Comparison of ENCODE assay signal across 8 cellular contexts in the genomic region with DNA sequence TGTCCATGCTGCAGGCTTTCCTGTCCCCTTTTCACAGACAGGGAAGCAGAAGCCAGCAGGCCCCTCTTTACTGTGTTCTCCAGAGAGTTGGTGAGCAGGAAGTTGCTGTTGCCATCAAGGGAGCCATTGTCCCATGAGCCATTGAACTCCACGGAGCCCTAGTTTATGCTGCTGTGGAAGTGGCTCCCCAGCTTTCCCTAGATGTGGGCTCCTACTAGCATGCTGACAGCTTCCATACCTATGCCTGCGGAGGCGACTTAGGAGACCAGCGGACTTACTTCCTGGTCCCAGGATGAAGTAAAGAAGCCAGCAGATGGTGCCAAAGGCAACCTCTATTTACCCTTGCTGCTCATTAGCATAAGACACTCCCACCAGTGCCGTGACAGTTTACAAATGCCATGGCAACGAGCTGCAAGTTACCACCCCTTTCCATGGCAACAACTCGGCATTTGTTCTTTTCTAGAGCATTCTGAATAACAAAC. TPM values are rescaled to one million over a fixed set of nuclear protein-coding genes. Genes with fewer than 3 reads are reported as not detected.
A peak's percentile ranks its signal among the peaks of the same experiment; 100 is the strongest.
DNase-seq lines count a peak whose midpoint lies in the region; ATAC-seq, FAIRE-seq and TF ChIP-seq lines count a peak whose summit lies in the region.

No MANE protein-coding gene starts in this region.

- H3K4me3 ChIP-seq in endothelial cell of umbilical vein (replicated peaks in 1 of 3; ENCODE audit: insufficient read depth in 1 of 3, low read depth in 1 of 3, low read length in 3 of 3): no peak overlapping the region

- H2AFZ ChIP-seq in endothelial cell of umbilical vein (ENCODE audit: low read depth, low read length): no peak overlapping the region

- H3K9me3 ChIP-seq in endothelial cell of umbilical vein (replicated peaks; ENCODE audit: control insufficient read depth, insufficient read depth, low read length): peaks cover 3% of the 10 kb centered on the region

- DNase-seq in activated naive CD4-positive, alpha-beta T cell treated with anti-CD3 and anti-CD28 coated beads, Interleukin-2, amount 10 ng/mL, durations not matched to agents 7 days and 5 days: peak; percentile 49
- no peak for DNase-seq in activated naive CD4-positive, alpha-beta T cell (lab: John Stamatoyannopoulos, UW)
- DNase-seq in NCI-H524 treated with DMSO at 0.1 percent for 48 hours (lab: John Stamatoyannopoulos, UW) (peak; percentile 17), endothelial cell of umbilical vein (ENCODE audit: low read depth, low spot score) (peak; percentile 37), progenitor cell of endocrine pancreas (ENCODE audit: low spot score, unreplicated experiment) (peak; percentile 35), NCI-H1105 (lab: John Stamatoyannopoulos, UW) (no peak), Kasumi-1 (lab: John Stamatoyannopoulos, UW) (no peak)

- no peaks in the 10 kb centered on the region for H4K20me1 ChIP-seq in endothelial cell of umbilical vein (replicated peaks; ENCODE audit: control insufficient read depth, extremely low read depth, insufficient read depth, low read length)

- TF ChIP-seq CTCF in endothelial cell of umbilical vein (IDR thresholded peaks at IDR 0.05; ENCODE audit: extremely low read depth in 1 of 2, insufficient read depth in 1 of 2, low read depth in 1 of 2, low read length in 2 of 2): no peak
- TF ChIP-seq CTCF in progenitor cell of endocrine pancreas (IDR thresholded peaks at IDR 0.05; ENCODE audit: unreplicated experiment): peak; percentile 42

- no peaks in the 10 kb centered on the region for H3K36me3 ChIP-seq in endothelial cell of umbilical vein (ENCODE audit: control insufficient read depth in 2 of 2, extremely low read depth in 1 of 2, insufficient read depth in 2 of 2, low read length in 2 of 2)

- peaks cover 21% of the 10 kb centered on the region for H3K27me3 Mint-ChIP-seq in activated naive CD4-positive, alpha-beta T cell treated with anti-CD3 and anti-CD28 coated beads, Interleukin-2, amount 10 ng/mL, durations not matched to agents 7 days and 5 days
- peaks cover 11% of the 10 kb centered on the region for H3K27me3 Mint-ChIP-seq in progenitor cell of endocrine pancreas

- no peak for ATAC-seq in HG03159 (IDR thresholded peaks at IDR 0.05; ENCODE audit: unreplicated experiment)

- H3K4me3 Mint-ChIP-seq in activated naive CD4-positive, alpha-beta T cell treated with anti-CD3 and anti-CD28 coated beads, Interleukin-2, amount 10 ng/mL, durations not matched to agents 7 days and 5 days: no peak overlapping the region
- no peak overlapping the region for H3K4me3 Mint-ChIP-seq in progenitor cell of endocrine pancreas (ENCODE audit: low read depth)

- H3K4me1 ChIP-seq in endothelial cell of umbilical vein (ENCODE audit: control insufficient read depth, extremely low read depth, insufficient read depth, low read length): peaks cover 5% of the 10 kb centered on the region

- POLR2A ChIA-PET in endothelial cell of umbilical vein (lab: Charles Lee): no interaction called here

- peaks cover 30% of the 10 kb centered on the region for H3K9me3 Mint-ChIP-seq in activated naive CD4-positive, alpha-beta T cell treated with anti-CD3 and anti-CD28 coated beads, Interleukin-2, amount 10 ng/mL, durations not matched to agents 7 days and 5 days
- H3K9me3 Mint-ChIP-seq in progenitor cell of endocrine pancreas (ENCODE audit: low read depth): peaks cover 14% of the 10 kb centered on the region

- intact Hi-C loops in endothelial cell of umbilical vein (cut with micrococcal nuclease): no loop called here

- no peak overlapping the region for H3K4me2 ChIP-seq in endothelial cell of umbilical vein (ENCODE audit: insufficient read depth, low read length)

- no peaks in the 10 kb centered on the region for H3K9me1 ChIP-seq in endothelial cell of umbilical vein (replicated peaks; ENCODE audit: control insufficient read depth, extremely low read depth, insufficient read depth, low read length)

- H3K36me3 Mint-ChIP-seq in activated naive CD4-positive, alpha-beta T cell treated with anti-CD3 and anti-CD28 coated beads, Interleukin-2, amount 10 ng/mL, durations not matched to agents 7 days and 5 days: peaks cover 3% of the 10 kb centered on the region
- H3K36me3 Mint-ChIP-seq in progenitor cell of endocrine pancreas (ENCODE audit: insufficient read depth): no peaks in the 10 kb centered on the region

- dilution Hi-C loops in endothelial cell of umbilical vein (cut with MboI; ENCODE audit: extremely low pct_ligation_motif_present, low sequenced_read_pairs): no loop called here

- TF ChIP-seq POLR2A in endothelial cell of umbilical vein (IDR thresholded peaks at IDR 0.05; ENCODE audit: low read depth, low read length): no peak

- H3K79me2 ChIP-seq in endothelial cell of umbilical vein (ENCODE audit: control insufficient read depth, insufficient read depth, low read length): no peaks in the 10 kb centered on the region

- no peak for FAIRE-seq in endothelial cell of umbilical vein (lab: Jason Lieb, UNC)

- H3K9ac ChIP-seq in endothelial cell of umbilical vein (replicated peaks; ENCODE audit: extremely low read depth, insufficient read depth, low read length): no peak overlapping the region

- peaks cover 33% of the 10 kb centered on the region for H3K4me1 Mint-ChIP-seq in activated naive CD4-positive, alpha-beta T cell treated with anti-CD3 and anti-CD28 coated beads, Interleukin-2, amount 10 ng/mL, durations not matched to agents 7 days and 5 days
- H3K4me1 Mint-ChIP-seq in progenitor cell of endocrine pancreas (ENCODE audit: low read depth): peaks cover 1% of the 10 kb centered on the region

- CTCF ChIA-PET in activated naive CD4-positive, alpha-beta T cell treated with anti-CD3 and anti-CD28 coated beads, Interleukin-2, amount 10 ng/mL, durations not matched to agents 7 days and 5 days (lab: Charles Lee): interaction anchor here (0.9 to 2.9 kb wide), 3 partner anchors 13 to 353 kb away, joined by 3 to 9 read pairs (median 4); no protein-coding TSS in a partner anchor
- CTCF ChIA-PET in endothelial cell of umbilical vein (lab: Charles Lee): interaction anchor here (1.0 kb wide), 1 partner anchor 9 kb away, joined by 4 read pairs; no protein-coding TSS in a partner anchor

- no peak overlapping the region for H3K27ac Mint-ChIP-seq in activated naive CD4-positive, alpha-beta T cell treated with anti-CD3 and anti-CD28 coated beads, Interleukin-2, amount 10 ng/mL, durations not matched to agents 7 days and 5 days
- no peak overlapping the region for H3K27ac Mint-ChIP-seq in progenitor cell of endocrine pancreas

- no TSS peak for BruUV-seq in endothelial cell of umbilical vein (replicated peaks; lab: Mats Ljungman, UMichigan)

- no peaks in the 10 kb centered on the region for H3K27me3 ChIP-seq in endothelial cell of umbilical vein (ENCODE audit: control insufficient read depth in 2 of 2, insufficient read depth in 2 of 2, low read length in 2 of 2)

- H3K27ac ChIP-seq in endothelial cell of umbilical vein (ENCODE audit: insufficient read depth, low read depth, low read length): no peak overlapping the region

TF ChIP-seq in endothelial cell of umbilical vein, 7 proteins besides CTCF, POLR2A, EP300 and RAD21:
- no peak for TF ChIP-seq EZH2 (IDR thresholded peaks at IDR 0.05; ENCODE audit: borderline replicate concordance, low read depth, low read length, severe bottlenecking)
- TF ChIP-seq MAX (IDR thresholded peaks at IDR 0.05; ENCODE audit: insufficient read depth, insufficient read length): no peak
- no peak for TF ChIP-seq POLR2AphosphoS5 (IDR thresholded peaks at IDR 0.05; ENCODE audit: insufficient read depth, low read depth, low read length)
- no peak for TF ChIP-seq MYC (IDR thresholded peaks at IDR 0.05; ENCODE audit: low read depth, low read length)
- no peak for TF ChIP-seq JUN (IDR thresholded peaks at IDR 0.05; ENCODE audit: borderline replicate concordance, insufficient read depth, insufficient read length, low read depth)
- TF ChIP-seq GATA2 (IDR thresholded peaks at IDR 0.05; ENCODE audit: insufficient read depth, insufficient read length, low read depth, low read length): no peak
TF ChIP-seq in endothelial cell of umbilical vein: peak in this region for 0.

RNA-seq across cellular contexts. Expression of gene FKBP1A, which starts 30.8 kb away (rescaled TPM):
- total RNA-seq in endothelial cell of umbilical vein (968 and 982 TPM in 2 replicates), progenitor cell of endocrine pancreas (149 and 160 TPM in 2 replicates)
- 1,861 and 1,972 TPM in 2 replicates for polyA plus RNA-seq in endothelial cell of umbilical vein
- 1,632 and 1,874 TPM in 2 replicates for polyA plus RNA-seq in endothelial cell of umbilical vein (2011; cell fraction: cytosol; rRNA removed)
- polyA plus RNA-seq in endothelial cell of umbilical vein (2011; cell fraction: nucleus; rRNA removed): 571 and 678 TPM in 2 replicates
- polyA plus RNA-seq in endothelial cell of umbilical vein (2012): 1,466 and 1,504 TPM in 2 replicates
- 1,622 and 1,688 TPM in 2 replicates for polyA minus RNA-seq in endothelial cell of umbilical vein
- polyA minus RNA-seq in endothelial cell of umbilical vein (2011; cell fraction: cytosol; rRNA and poly(A)+ RNA removed): 59.7 TPM
- 209 and 300 TPM in 2 replicates for polyA minus RNA-seq in endothelial cell of umbilical vein (2011; cell fraction: nucleus; rRNA and poly(A)+ RNA removed)

RNA-seq across cellular contexts. Expression of gene NSFL1C, which starts 43.0 kb away (rescaled TPM):
- total RNA-seq in endothelial cell of umbilical vein: 95.7 and 107 TPM in 2 replicates
- 26.0 and 27.3 TPM in 2 replicates for polyA plus RNA-seq in endothelial cell of umbilical vein
- 30.0 and 35.5 TPM in 2 replicates for polyA plus RNA-seq in endothelial cell of umbilical vein (2011; cell fraction: cytosol; rRNA removed)
- 70.9 and 78.9 TPM in 2 replicates for polyA plus RNA-seq in endothelial cell of umbilical vein (2011; cell fraction: nucleus; rRNA removed)
- 88.1 and 119 TPM in 2 replicates for polyA plus RNA-seq in endothelial cell of umbilical vein (2012)
- polyA minus RNA-seq in endothelial cell of umbilical vein: 37.1 and 37.5 TPM in 2 replicates
- polyA minus RNA-seq in endothelial cell of umbilical vein (2011; cell fraction: cytosol; rRNA and poly(A)+ RNA removed): 10.5 TPM
- 64.1 and 74.2 TPM in 2 replicates for polyA minus RNA-seq in endothelial cell of umbilical vein (2011; cell fraction: nucleus; rRNA and poly(A)+ RNA removed)
- total RNA-seq in progenitor cell of endocrine pancreas: 88.6 and 88.7 TPM in 2 replicates

Comparison
In these comparisons a context has a peak if more than half of its experiments do, and no peak if none do; other contexts are left out.
1. DNase-seq: peak in activated naive CD4-positive, alpha-beta T cell treated with anti-CD3 and anti-CD28 coated beads, Interleukin-2, amount 10 ng/mL, durations not matched to agents 7 days and 5 days (single experiment), NCI-H524 treated with DMSO at 0.1 percent for 48 hours (single experiment), endothelial cell of umbilical vein (single experiment) and progenitor cell of endocrine pancreas (single experiment); none in activated naive CD4-positive, alpha-beta T cell (0 of 4), NCI-H1105 (single experiment) and Kasumi-1 (0 of 2).